ENCODE assay signal across 24 cellular contexts in genomic region chr2:237162959-237163358, GRCh38.
A peak's percentile ranks its signal among the peaks of the same experiment; 100 is the strongest.
DNase-seq lines count a peak whose midpoint lies in the region; ATAC-seq, FAIRE-seq and TF ChIP-seq lines count a peak whose summit lies in the region.
"Had no signal": no experiment of that assay in that cellular context is flagged by ENCODE, and none has a peak within 500 bp of the region (broad histone marks: within the 10 kb centered on the region; RNA-seq: fewer than 3 reads in every experiment).

No MANE protein-coding gene starts in this region.

- H3K79me2 ChIP-seq in HepG2 (ENCODE audit: insufficient read depth, low read length), result no peaks in the 10 kb centered on the region

- H3K36me3 ChIP-seq in HepG2 (replicated peaks in 1 of 2; ENCODE audit: control insufficient read depth in 1 of 2, insufficient read depth in 2 of 2, low read length in 2 of 2) (no peaks in the 10 kb centered on the region), right lobe of liver (no peaks in the 10 kb centered on the region), mesenchymal stem cell (ENCODE audit: control insufficient read depth in 1 of 2, insufficient read depth in 2 of 2, low read depth in 1 of 2, low read length in 2 of 2) (no peaks in the 10 kb centered on the region), vagina (no peaks in the 10 kb centered on the region)
- H3K36me3 ChIP-seq: BLaER1, SJCRH30 had no signal

- no peak overlapping the region for H4K91ac ChIP-seq in mesenchymal stem cell (ENCODE audit: low read length)

- H2BK15ac ChIP-seq in mesenchymal stem cell (ENCODE audit: low read depth, poor library complexity, severe bottlenecking), result no peak overlapping the region

- CTCF ChIA-PET in HepG2 (lab: Yijun Ruan, JAX; ENCODE audit: low intra/inter-chr PET ratio, low total read pairs), result no interaction called here
- CTCF ChIA-PET in activated CD4-positive, alpha-beta T cell treated with anti-CD3 and anti-CD28 coated beads, Interleukin-2, amount 10 ng/mL, durations not matched to agents 7 days and 5 days (lab: Charles Lee), result interaction anchor here (0.6 kb wide), 1 partner anchor 246 kb away, joined by 3 read pairs; no protein-coding TSS in a partner anchor
- CTCF ChIA-PET in activated naive CD4-positive, alpha-beta T cell treated with anti-CD3 and anti-CD28 coated beads, Interleukin-2, amount 10 ng/mL, durations not matched to agents 7 days and 5 days (lab: Charles Lee), result no interaction called here

- H3K27ac ChIP-seq in HepG2 (ENCODE audit: extremely low read length, insufficient read depth, low read length), result no peak overlapping the region
- H3K27ac ChIP-seq in right lobe of liver, result no peak overlapping the region
- H3K27ac ChIP-seq in mesenchymal stem cell (ENCODE audit: low read length, poor library complexity, severe bottlenecking), result no peak overlapping the region
- H3K27ac ChIP-seq in vagina, result peak overlapping the region; percentile 98
- H3K27ac ChIP-seq: BLaER1, SJCRH30 had no signal

- WGBS in HepG2 (ENCODE audit: low lambda C conversion rate), result 7% methylated on average over 5 of the region's 5 CpGs
- 53% methylated on average over 5 of the region's 5 CpGs for WGBS in right lobe of liver (ENCODE audit: insufficient coverage, low coverage, low lambda C conversion rate, missing lambda C conversion rate)
- 93% methylated on average over 3 of the region's 5 CpGs for whole genome bisulfite sequencing in mesenchymal stem cell

- TF ChIP-seq EP300 in HepG2 (IDR thresholded peaks at IDR 0.05; ENCODE audit: low read depth in 2 of 2, low read length in 2 of 2), result no peak
- TF ChIP-seq EP300 in HepG2 (CRISPR knock-in tag; IDR thresholded peaks at IDR 0.05; ENCODE audit: borderline replicate concordance), result no peak

- intact Hi-C loops in HepG2 (cut with micrococcal nuclease; ENCODE audit: unreplicated experiment) (no loop called here), right lobe of liver (cut with DNase I) (loop anchor here in 1 of 2 donors (10.0 kb wide), 1 partner anchor 252 kb away; the partner anchor contains the start of gene COL6A3), vagina (cut with DNase I) (no loop called here)

- no peak overlapping the region for H3K18ac ChIP-seq in mesenchymal stem cell (ENCODE audit: low read depth in 1 of 2, low read length in 2 of 2)

- no TSS peak for BruUV-seq in HepG2 (replicated peaks; lab: Mats Ljungman, UMichigan)

- POLR2A ChIA-PET in HepG2 (lab: Yijun Ruan, JAX), result no interaction called here
- POLR2A ChIA-PET in activated CD4-positive, alpha-beta T cell treated with anti-CD3 and anti-CD28 coated beads, Interleukin-2, amount 10 ng/mL, durations not matched to agents 7 days and 5 days (lab: Charles Lee), result no interaction called here

- H3K9me3 ChIP-seq in HepG2 (ENCODE audit: low read length) (no peaks in the 10 kb centered on the region), right lobe of liver (no peaks in the 10 kb centered on the region), mesenchymal stem cell (ENCODE audit: control insufficient read depth, low read length) (peaks cover 3% of the 10 kb centered on the region), vagina (no peaks in the 10 kb centered on the region)
- H3K9me3 ChIP-seq: SJCRH30 had no signal

- H3K4me1 Mint-ChIP-seq in activated CD4-positive, alpha-beta T cell treated with anti-CD3 and anti-CD28 coated beads, Interleukin-2, amount 10 ng/mL, durations not matched to agents 7 days and 5 days, result peaks cover 6% of the 10 kb centered on the region
- peaks cover 9% of the 10 kb centered on the region for H3K4me1 Mint-ChIP-seq in activated naive CD4-positive, alpha-beta T cell treated with anti-CD3 and anti-CD28 coated beads, Interleukin-2, amount 10 ng/mL, durations not matched to agents 7 days and 5 days

- H2BK5ac ChIP-seq in mesenchymal stem cell (ENCODE audit: low read depth, low read length, poor library complexity, severe bottlenecking), result no peak overlapping the region

- no peak for FAIRE-seq in HepG2 (lab: Jason Lieb, UNC)
- FAIRE-seq: G401.6 had no signal

- H3K4me3 Mint-ChIP-seq in activated CD4-positive, alpha-beta T cell treated with anti-CD3 and anti-CD28 coated beads, Interleukin-2, amount 10 ng/mL, durations not matched to agents 7 days and 5 days, result no peak overlapping the region
- no peak overlapping the region for H3K4me3 Mint-ChIP-seq in activated naive CD4-positive, alpha-beta T cell treated with anti-CD3 and anti-CD28 coated beads, Interleukin-2, amount 10 ng/mL, durations not matched to agents 7 days and 5 days
- H3K4me3 Mint-ChIP-seq: CD4-positive, alpha-beta T cell had no signal

- H3K4me3 ChIP-seq in HepG2 (replicated peaks in 1 of 3; ENCODE audit: insufficient read depth in 1 of 3, low read depth in 2 of 3, low read length in 3 of 3), result no peak overlapping the region
- no peak overlapping the region for H3K4me3 ChIP-seq in right lobe of liver
- H3K4me3 ChIP-seq in mesenchymal stem cell (ENCODE audit: insufficient read depth in 1 of 2, low read depth in 1 of 2, low read length in 2 of 2), result no peak overlapping the region
- H3K4me3 ChIP-seq in vagina, result no peak overlapping the region
- H3K4me3 ChIP-seq: BLaER1, SJCRH30 had no signal

- H4K8ac ChIP-seq in mesenchymal stem cell (ENCODE audit: low read length), result no peak overlapping the region

- no peak overlapping the region for H3K23ac ChIP-seq in mesenchymal stem cell (ENCODE audit: low read length in 2 of 2)

- H4K20me1 ChIP-seq in HepG2 (ENCODE audit: insufficient read depth, low read length), result no peaks in the 10 kb centered on the region
- H4K20me1 ChIP-seq: BLaER1 had no signal

- in situ Hi-C loops in HepG2 (cut with HindIII; ENCODE audit: extremely low pct_ligation_motif_present, low pct_unique_long_range_greater_than_20kb), result no loop called here

- peaks cover 2% of the 10 kb centered on the region for H3K27me3 Mint-ChIP-seq in activated CD4-positive, alpha-beta T cell treated with anti-CD3 and anti-CD28 coated beads, Interleukin-2, amount 10 ng/mL, durations not matched to agents 7 days and 5 days
- H3K27me3 Mint-ChIP-seq in activated naive CD4-positive, alpha-beta T cell treated with anti-CD3 and anti-CD28 coated beads, Interleukin-2, amount 10 ng/mL, durations not matched to agents 7 days and 5 days, result peaks cover 26% of the 10 kb centered on the region

- H3K9ac ChIP-seq in HepG2 (ENCODE audit: insufficient read depth, low read depth, low read length) (no peak overlapping the region), mesenchymal stem cell (ENCODE audit: low read length) (peak overlapping the region; percentile 55)
- H3K9ac ChIP-seq: BLaER1 had no signal

- H3K14ac ChIP-seq in mesenchymal stem cell (ENCODE audit: low read length in 2 of 2), result no peak overlapping the region

- H3K4ac ChIP-seq in mesenchymal stem cell (ENCODE audit: low read depth in 1 of 2, low read length in 2 of 2), result no peak overlapping the region

- no peak overlapping the region for H3K27ac Mint-ChIP-seq in activated CD4-positive, alpha-beta T cell treated with anti-CD3 and anti-CD28 coated beads, Interleukin-2, amount 10 ng/mL, durations not matched to agents 7 days and 5 days
- no peak overlapping the region for H3K27ac Mint-ChIP-seq in activated naive CD4-positive, alpha-beta T cell treated with anti-CD3 and anti-CD28 coated beads, Interleukin-2, amount 10 ng/mL, durations not matched to agents 7 days and 5 days
- H3K27ac Mint-ChIP-seq: CD4-positive, alpha-beta T cell had no signal

- no peak overlapping the region for H2BK12ac ChIP-seq in mesenchymal stem cell (ENCODE audit: low read length in 2 of 2)

- H3K36me3 Mint-ChIP-seq in activated CD4-positive, alpha-beta T cell treated with anti-CD3 and anti-CD28 coated beads, Interleukin-2, amount 10 ng/mL, durations not matched to agents 7 days and 5 days (ENCODE audit: low read depth), result no peaks in the 10 kb centered on the region
- no peaks in the 10 kb centered on the region for H3K36me3 Mint-ChIP-seq in activated naive CD4-positive, alpha-beta T cell treated with anti-CD3 and anti-CD28 coated beads, Interleukin-2, amount 10 ng/mL, durations not matched to agents 7 days and 5 days

- H2BK120ac ChIP-seq in mesenchymal stem cell (ENCODE audit: low read depth, low read length), result no peak overlapping the region

- H3K79me1 ChIP-seq in mesenchymal stem cell (replicated peaks; ENCODE audit: low read length, poor library complexity, severe bottlenecking), result no peaks in the 10 kb centered on the region

- TF ChIP-seq POLR2A in HepG2 (IDR thresholded peaks at IDR 0.05; ENCODE audit: insufficient read depth in 1 of 2, low read depth in 2 of 2, low read length in 2 of 2) (no peak), right lobe of liver (IDR thresholded peaks at IDR 0.05) (no peak), vagina (IDR thresholded peaks at IDR 0.05) (no peak)

- H2AFZ ChIP-seq in HepG2 (ENCODE audit: low read length) (no peak overlapping the region), mesenchymal stem cell (ENCODE audit: low read depth, low read length) (no peak overlapping the region)

- no peaks in the 10 kb centered on the region for H3K4me1 ChIP-seq in HepG2 (ENCODE audit: insufficient read depth, low read length)
- no peaks in the 10 kb centered on the region for H3K4me1 ChIP-seq in right lobe of liver
- H3K4me1 ChIP-seq in mesenchymal stem cell (ENCODE audit: control insufficient read depth, insufficient read depth, low read depth, low read length), result no peaks in the 10 kb centered on the region
- H3K4me1 ChIP-seq in vagina, result peaks cover 10% of the 10 kb centered on the region

- TF ChIP-seq CTCF in HepG2 (CRISPR knock-in tag; IDR thresholded peaks at IDR 0.05) (no peak), right lobe of liver (IDR thresholded peaks at IDR 0.05) (no peak), vagina (IDR thresholded peaks at IDR 0.05) (no peak)

- no peak for TF ChIP-seq RAD21 in HepG2 (CRISPR knock-in tag; IDR thresholded peaks at IDR 0.05)

- peaks cover 1 to 13% of the 10 kb centered on the region in 2 experiments; a peak in 2 of 5 replicates for H3K27me3 ChIP-seq in HepG2 (ENCODE audit: control insufficient read depth in 1 of 2, insufficient read depth in 2 of 2, low read length in 2 of 2)
- no peaks in the 10 kb centered on the region for H3K27me3 ChIP-seq in right lobe of liver
- H3K27me3 ChIP-seq in mesenchymal stem cell (ENCODE audit: control insufficient read depth in 1 of 2, insufficient read depth in 1 of 2, low read length in 2 of 2), result no peaks in the 10 kb centered on the region
- no peaks in the 10 kb centered on the region for H3K27me3 ChIP-seq in vagina
- H3K27me3 ChIP-seq: BLaER1, SJCRH30 had no signal

- H2AK5ac ChIP-seq in mesenchymal stem cell (ENCODE audit: low read length, severe bottlenecking), result no peak overlapping the region

- no peak for DNase-seq in HepG2 (ENCODE audit: low spot score)
- no peak for DNase-seq in right lobe of liver
- peak; percentile 16 for DNase-seq in RPMI8226
- DNase-seq in mesenchymal stem cell, result no peak
- DNase-seq in vagina (ENCODE audit: extremely low spot score in 2 of 2), result no peak
- DNase-seq in activated CD4-positive, alpha-beta T cell treated with anti-CD3 and anti-CD28 coated beads, Interleukin-2, amount 10 ng/mL, durations not matched to agents 7 days and 5 days, result no peak
- no peak for DNase-seq in activated naive CD4-positive, alpha-beta T cell treated with anti-CD3 and anti-CD28 coated beads, Interleukin-2, amount 10 ng/mL, durations not matched to agents 7 days and 5 days
- DNase-seq: CD4-positive, alpha-beta T cell; DMS53; Karpas-422; NCI-H1105; NCI-H146; NCI-H1930; NCI-H2107; NCI-H524; NCI-H748 treated with DMSO at 0.1 percent for 48 hours; PC-3; SJCRH30 had no signal

- peaks cover 3% of the 10 kb centered on the region for H3K9me3 Mint-ChIP-seq in activated CD4-positive, alpha-beta T cell treated with anti-CD3 and anti-CD28 coated beads, Interleukin-2, amount 10 ng/mL, durations not matched to agents 7 days and 5 days
- peaks cover 1% of the 10 kb centered on the region for H3K9me3 Mint-ChIP-seq in activated naive CD4-positive, alpha-beta T cell treated with anti-CD3 and anti-CD28 coated beads, Interleukin-2, amount 10 ng/mL, durations not matched to agents 7 days and 5 days
- H3K9me3 Mint-ChIP-seq: CD4-positive, alpha-beta T cell had no signal

- H3K4me2 ChIP-seq in HepG2 (ENCODE audit: low read depth, low read length), result no peak overlapping the region
- no peak overlapping the region for H3K4me2 ChIP-seq in mesenchymal stem cell (ENCODE audit: low read length, poor library complexity, severe bottlenecking)
- H3K4me2 ChIP-seq: BLaER1 had no signal

- ATAC-seq in HepG2 (no peak), right lobe of liver (no peak), GM21423 (IDR thresholded peaks at IDR 0.05; ENCODE audit: unreplicated experiment) (no peak)
- ATAC-seq: HCT116, PC-3, Right ventricle myocardium inferior, SK-N-SH treated with all-trans-retinoic acid at 6 μM for 48 hours had no signal
